Comparison of ENCODE assay signal across 19 cellular contexts in genomic region chr13:51191743-51192142, GRCh38. TPM values are rescaled to one million over a fixed set of nuclear protein-coding genes. Genes with fewer than 3 reads are reported as not detected.
"Had no signal": no experiment of that assay in that cellular context is flagged by ENCODE, and none has a peak within 500 bp of the region (broad histone marks: within the 10 kb centered on the region; RNA-seq: fewer than 3 reads in every experiment).

No MANE protein-coding gene starts in this region.

- H3K4me3 Mint-ChIP-seq: endodermal cell, natural killer cell, neural crest cell had no signal

- H3K36me3 Mint-ChIP-seq: natural killer cell had no signal

- H3K4me3 ChIP-seq: colonic mucosa, heart left ventricle, mucosa of descending colon, stomach, thoracic aorta, transverse colon had no signal

- H3K27ac ChIP-seq: colonic mucosa, heart left ventricle, stomach, thoracic aorta, transverse colon had no signal

- H3K9me3 ChIP-seq: colonic mucosa, heart left ventricle, mucosa of descending colon, stomach, thoracic aorta, transverse colon had no signal

- H3K4me1 ChIP-seq: colonic mucosa, heart left ventricle, stomach, transverse colon had no signal

- H3K27ac Mint-ChIP-seq: endodermal cell, natural killer cell had no signal

- H3K36me3 ChIP-seq: colonic mucosa, heart left ventricle, stomach, thoracic aorta, transverse colon had no signal

- H3K27me3 ChIP-seq: colonic mucosa, heart left ventricle, stomach, transverse colon had no signal

- H3K4me1 Mint-ChIP-seq: endodermal cell, natural killer cell, neural crest cell had no signal

- ATAC-seq: heart left ventricle, left lobe of liver, mucosa of descending colon, natural killer cell, sciatic nerve had no signal

- H3K9me3 Mint-ChIP-seq: endodermal cell, natural killer cell had no signal

- DNase-seq: colonic mucosa; endodermal cell; erythroblast; foreskin melanocyte; heart left ventricle; islet precursor cell; mammary epithelial cell; mucosa of descending colon; natural killer cell; posterior cingulate gyrus; stimulated activated CD4-positive, alpha-beta T cell treated with anti-CD3 and anti-CD28 coated beads, Interleukin-12 subunit alpha, Interleukin-12 subunit beta, amount 100 ng/mL, for 4 hours; stimulated activated naive CD4-positive, alpha-beta T cell; stomach; substantia nigra; transverse colon had no signal

RNA-seq across cellular contexts. Expression of gene FAM124A, which starts 30.5 kb away (rescaled TPM):
- total RNA-seq: natural killer cell had no signal
